ENCODE assay signal across 8 cellular contexts in the genomic region with DNA sequence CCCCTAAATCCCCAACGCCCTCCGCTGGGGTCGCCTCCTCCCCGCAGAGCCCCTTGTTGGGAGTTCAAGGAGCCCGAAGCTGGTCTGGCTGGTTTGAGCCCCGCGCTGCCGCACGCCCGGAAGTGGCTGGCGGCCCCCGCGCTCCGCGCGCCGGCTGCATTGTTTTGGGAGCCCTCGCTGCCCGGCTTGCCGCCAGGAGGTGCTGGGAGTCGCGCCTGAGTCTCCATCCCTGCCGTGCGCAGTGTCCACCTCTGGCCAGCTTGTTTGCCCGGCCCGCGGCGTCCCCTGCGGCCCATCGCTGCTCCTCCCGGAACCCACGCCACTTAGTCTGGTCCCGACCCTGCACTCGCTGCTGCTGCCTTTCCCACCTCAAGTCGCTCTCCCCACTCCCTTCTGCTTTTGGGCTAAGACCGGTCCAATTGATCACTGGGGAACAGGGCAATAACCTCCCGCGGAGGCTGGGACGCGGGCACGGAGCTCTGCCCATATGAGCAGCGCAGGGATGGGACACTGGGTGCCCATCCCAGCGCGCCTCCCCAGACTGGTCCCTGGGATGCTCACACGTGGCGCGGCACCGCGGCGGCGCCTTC. TPM values are rescaled to one million over a fixed set of nuclear protein-coding genes. Genes with fewer than 3 reads are reported as not detected.
DNase-seq lines count a peak whose midpoint lies in the region; ATAC-seq and TF ChIP-seq lines count a peak whose summit lies in the region.

No MANE protein-coding gene starts in this region.

- H3K4me1 ChIP-seq in gastroesophageal sphincter, result peaks cover 0 to 46% (median 17%) of the 10 kb centered on the region in 3 donors

- no peaks in the 10 kb centered on the region for H3K36me3 ChIP-seq in gastroesophageal sphincter

- no peaks in the 10 kb centered on the region for H3K9me3 ChIP-seq in gastroesophageal sphincter

- H3K36me3 Mint-ChIP-seq in activated B cell treated with CpG ODN at 0.5 μM for 24 hours (ENCODE audit: low read depth), result no peaks in the 10 kb centered on the region

- peaks cover 89% of the 10 kb centered on the region for H3K27me3 ChIP-seq in gastroesophageal sphincter

- peak overlapping the region; percentile 81 for H3K4me3 Mint-ChIP-seq in activated B cell treated with CpG ODN at 0.5 μM for 24 hours

- DNase-seq in GM10248 (ENCODE audit: extremely low spot score), result peak; percentile 39
- DNase-seq in activated B cell treated with CpG ODN at 0.5 μM for 24 hours, result no peak
- DNase-seq in retinal pigment epithelial cell (ENCODE audit: low read depth), result no peak
- DNase-seq in hippocampal formation (lab: John Stamatoyannopoulos, UW), result no peak
- DNase-seq in COLO829 (ENCODE audit: low spot score), result no peak
- DNase-seq in GM19238 (ENCODE audit: insufficient read length, low spot score), result no peak

- H3K4me3 ChIP-seq in gastroesophageal sphincter (peak overlapping the region; percentile 4 to 52), retinal pigment epithelial cell (ENCODE audit: low read length) (peak overlapping the region; percentile 22)

- WGBS in gastroesophageal sphincter (ENCODE audit: low coverage in 1 of 2), 2 donors, result no CpG with 5 or more reads among the region's 51 CpGs

- H3K4me1 Mint-ChIP-seq in activated B cell treated with CpG ODN at 0.5 μM for 24 hours, result peaks cover 48% of the 10 kb centered on the region

- no peak for TF ChIP-seq EP300 in gastroesophageal sphincter (IDR thresholded peaks at IDR 0.05)

- CTCF ChIA-PET in GM10248 (lab: Yijun Ruan, JAX), result no interaction called here
- CTCF ChIA-PET in activated B cell treated with CpG ODN at 0.5 μM for 24 hours (lab: Charles Lee), result no interaction called here

- POLR2A ChIA-PET in GM10248 (lab: Yijun Ruan, JAX), result no interaction called here
- POLR2A ChIA-PET in activated B cell treated with CpG ODN at 0.5 μM for 24 hours (lab: Charles Lee), result no interaction called here

- no peaks in the 10 kb centered on the region for H3K9me3 Mint-ChIP-seq in activated B cell treated with CpG ODN at 0.5 μM for 24 hours

- peak overlapping the region in 2 of 4 donors; percentile 11 to 75 for H3K27ac ChIP-seq in gastroesophageal sphincter

- H3K27me3 Mint-ChIP-seq in activated B cell treated with CpG ODN at 0.5 μM for 24 hours, result peaks cover 80% of the 10 kb centered on the region

- TF ChIP-seq CTCF in GM10248 (IDR thresholded peaks at IDR 0.05; ENCODE audit: control extremely low read depth, extremely low read depth, low read depth, missing control alignments) (no peak), activated B cell treated with CpG ODN at 0.5 μM for 24 hours (IDR thresholded peaks at IDR 0.05) (no peak), gastroesophageal sphincter (IDR thresholded peaks at IDR 0.05) (peak in 2 of 4 experiments; percentile 15 to 49), retinal pigment epithelial cell (conservative IDR thresholded peaks at IDR 0.05; ENCODE audit: low read depth, low read length) (peak; percentile 44)

- intact Hi-C loops in activated B cell treated with CpG ODN at 0.5 μM for 24 hours (cut with micrococcal nuclease), result loop anchor here (5.0 kb wide), 1 partner anchor 701 kb away; a partner anchor contains a TSS

- H3K27ac Mint-ChIP-seq in activated B cell treated with CpG ODN at 0.5 μM for 24 hours, result no peak overlapping the region

- peak; percentile 45 for ATAC-seq in activated B cell treated with CpG ODN at 0.5 μM for 24 hours (ENCODE audit: low read depth)
- peak; percentile 41 for ATAC-seq in gastroesophageal sphincter
- ATAC-seq in HG02973 (IDR thresholded peaks at IDR 0.05; ENCODE audit: unreplicated experiment), result no peak

- TF ChIP-seq POLR2A in gastroesophageal sphincter (IDR thresholded peaks at IDR 0.05), result no peak

RNA-seq across cellular contexts. Expression of a gene that starts 2.2 kb away (rescaled TPM):
- total RNA-seq in activated B cell treated with CpG ODN at 0.5 μM for 24 hours (not detected in 2 replicates), gastroesophageal sphincter (10 to 100 TPM; 12.3 to 36.5 (median 21.2) TPM)

RNA-seq across cellular contexts. Expression of a gene that starts 31.2 kb away (rescaled TPM):
- total RNA-seq in activated B cell treated with CpG ODN at 0.5 μM for 24 hours, result not detected in 2 replicates
- total RNA-seq in gastroesophageal sphincter, result under 1 TPM in 3 of 4 donors, not detected in 1; 0.16 to 0.89 (median 0.67) TPM

Comparison
In these comparisons a context has a peak if more than half of its experiments do, and no peak if none do; other contexts are left out.
1. RNA of a gene that starts 2.2 kb away (total RNA-seq): 12.3 to 36.5 TPM in gastroesophageal sphincter; not detected in activated B cell treated with CpG ODN at 0.5 μM for 24 hours; every median in the first group is over 10 times any median in the second.